Comparison of ENCODE assay signal across 13 cellular contexts in genomic region chr10:35352508-35352907, GRCh38. TPM values are rescaled to one million over a fixed set of nuclear protein-coding genes. Genes with fewer than 3 reads are reported as not detected.
DNase-seq lines count a peak whose midpoint lies in the region; ATAC-seq and TF ChIP-seq lines count a peak whose summit lies in the region.
"Had no signal": no experiment of that assay in that cellular context is flagged by ENCODE, and none has a peak within 500 bp of the region (broad histone marks: within the 10 kb centered on the region; RNA-seq: fewer than 3 reads in every experiment).

No MANE protein-coding gene starts in this region.

- H3K36me3 ChIP-seq in trophoblast cell (ENCODE audit: control insufficient read depth in 1 of 2, insufficient read depth in 2 of 2, low read length in 2 of 2) = no peaks in the 10 kb centered on the region
- H3K36me3 ChIP-seq: breast epithelium, prostate gland had no signal

- no peak overlapping the region for H4K8ac ChIP-seq in trophoblast cell (ENCODE audit: low read depth, low read length)

- no peak overlapping the region for H3K4me2 ChIP-seq in trophoblast cell (ENCODE audit: low read length)

- DNase-seq in activated CD8-positive, alpha-beta memory T cell treated with anti-CD3 and anti-CD28 coated beads, Interleukin-2, amount 10 ng/mL, durations not matched to agents 7 days and 5 days = peak; percentile 76
- DNase-seq in activated CD8-positive, alpha-beta memory T cell treated with anti-CD3 and anti-CD28 coated beads, Interleukin-2, amount 50 U/mL, for 4 hours = no peak
- DNase-seq in activated T-helper 1 cell treated with anti-CD3 and anti-CD28 coated beads, Interleukin-12 subunit alpha, Interleukin-12 subunit beta, Interleukin-2, Interleukin-4 antibody, amounts not matched to agents 30 ng/mL and 10 ng/mL and 1 ng/mL, durations not matched to agents 14 hours and 24 hours and 36 hours (ENCODE audit: low spot score) = no peak
- DNase-seq in trophoblast cell (no peak), NCI-H748 treated with DMSO at 0.1 percent for 48 hours (lab: John Stamatoyannopoulos, UW) (no peak), GM13976 (ENCODE audit: low spot score) (no peak)
- DNase-seq: DMS79 treated with DMSO at 0.1 percent for 48 hours; effector memory CD4-positive, alpha-beta T cell; NCI-H146 had no signal

- H3K4ac ChIP-seq in trophoblast cell (ENCODE audit: low read depth, low read length) = peak overlapping the region; percentile 39

- no peak overlapping the region for H4K91ac ChIP-seq in trophoblast cell (ENCODE audit: low read depth, low read length)

- no peaks in the 10 kb centered on the region for H3K4me1 ChIP-seq in trophoblast cell (ENCODE audit: control insufficient read depth in 1 of 2, insufficient read depth in 2 of 2, low read length in 2 of 2)
- H3K4me1 ChIP-seq: breast epithelium, prostate gland had no signal

- H2AFZ ChIP-seq in trophoblast cell (ENCODE audit: insufficient read depth, low read length, poor library complexity) = no peak overlapping the region

- no peak overlapping the region for H3K4me3 ChIP-seq in trophoblast cell (ENCODE audit: low read depth, low read length)
- H3K4me3 ChIP-seq: breast epithelium, prostate gland had no signal

- H3K27ac Mint-ChIP-seq in activated CD8-positive, alpha-beta memory T cell treated with anti-CD3 and anti-CD28 coated beads, Interleukin-2, amount 10 ng/mL, durations not matched to agents 7 days and 5 days = peak overlapping the region; percentile 20
- peak overlapping the region; percentile 16 for H3K27ac Mint-ChIP-seq in activated T-helper 1 cell treated with anti-CD3 and anti-CD28 coated beads, Interleukin-12 subunit alpha, Interleukin-12 subunit beta, Interleukin-2, Interleukin-4 antibody, amounts not matched to agents 30 ng/mL and 10 ng/mL and 1 ng/mL, durations not matched to agents 14 hours and 24 hours and 36 hours

- H3K27me3 Mint-ChIP-seq in activated CD8-positive, alpha-beta memory T cell treated with anti-CD3 and anti-CD28 coated beads, Interleukin-2, amount 10 ng/mL, durations not matched to agents 7 days and 5 days = no peaks in the 10 kb centered on the region
- no peaks in the 10 kb centered on the region for H3K27me3 Mint-ChIP-seq in activated T-helper 1 cell treated with anti-CD3 and anti-CD28 coated beads, Interleukin-12 subunit alpha, Interleukin-12 subunit beta, Interleukin-2, Interleukin-4 antibody, amounts not matched to agents 30 ng/mL and 10 ng/mL and 1 ng/mL, durations not matched to agents 14 hours and 24 hours and 36 hours (ENCODE audit: insufficient read depth)

- H3K14ac ChIP-seq in trophoblast cell (ENCODE audit: low read length) = no peak overlapping the region

- H3K9me3 ChIP-seq in trophoblast cell (ENCODE audit: insufficient read depth, low read depth, low read length) = no peaks in the 10 kb centered on the region
- H3K9me3 ChIP-seq: breast epithelium, prostate gland had no signal

- ATAC-seq in activated CD8-positive, alpha-beta memory T cell treated with anti-CD3 and anti-CD28 coated beads, Interleukin-2, amount 10 ng/mL, durations not matched to agents 7 days and 5 days = peak; percentile 57
- ATAC-seq in HG03354 (IDR thresholded peaks at IDR 0.05; ENCODE audit: poor library complexity, severe bottlenecking, unreplicated experiment) (peak; percentile 43), GM19023 (IDR thresholded peaks at IDR 0.05; ENCODE audit: unreplicated experiment) (no peak)

- no peak overlapping the region for H3K23ac ChIP-seq in trophoblast cell (ENCODE audit: low read length)

- H4K12ac ChIP-seq in trophoblast cell (ENCODE audit: low read depth, low read length) = no peak overlapping the region

- peaks cover 80% of the 10 kb centered on the region for H3K4me1 Mint-ChIP-seq in activated CD8-positive, alpha-beta memory T cell treated with anti-CD3 and anti-CD28 coated beads, Interleukin-2, amount 10 ng/mL, durations not matched to agents 7 days and 5 days
- peaks cover 81% of the 10 kb centered on the region for H3K4me1 Mint-ChIP-seq in activated T-helper 1 cell treated with anti-CD3 and anti-CD28 coated beads, Interleukin-12 subunit alpha, Interleukin-12 subunit beta, Interleukin-2, Interleukin-4 antibody, amounts not matched to agents 30 ng/mL and 10 ng/mL and 1 ng/mL, durations not matched to agents 14 hours and 24 hours and 36 hours (ENCODE audit: low read depth)

- H3K9me3 Mint-ChIP-seq in activated CD8-positive, alpha-beta memory T cell treated with anti-CD3 and anti-CD28 coated beads, Interleukin-2, amount 10 ng/mL, durations not matched to agents 7 days and 5 days (ENCODE audit: low read depth) = no peaks in the 10 kb centered on the region
- no peaks in the 10 kb centered on the region for H3K9me3 Mint-ChIP-seq in activated T-helper 1 cell treated with anti-CD3 and anti-CD28 coated beads, Interleukin-12 subunit alpha, Interleukin-12 subunit beta, Interleukin-2, Interleukin-4 antibody, amounts not matched to agents 30 ng/mL and 10 ng/mL and 1 ng/mL, durations not matched to agents 14 hours and 24 hours and 36 hours

- peaks cover 7% of the 10 kb centered on the region for H3K79me2 ChIP-seq in trophoblast cell (ENCODE audit: control insufficient read depth, insufficient read depth, low read length, poor library complexity)

- no peak overlapping the region for H2BK120ac ChIP-seq in trophoblast cell (ENCODE audit: insufficient read depth, low read length, poor library complexity)

- H3K4me3 Mint-ChIP-seq in activated CD8-positive, alpha-beta memory T cell treated with anti-CD3 and anti-CD28 coated beads, Interleukin-2, amount 10 ng/mL, durations not matched to agents 7 days and 5 days = peak overlapping the region; percentile 11
- no peak overlapping the region for H3K4me3 Mint-ChIP-seq in activated T-helper 1 cell treated with anti-CD3 and anti-CD28 coated beads, Interleukin-12 subunit alpha, Interleukin-12 subunit beta, Interleukin-2, Interleukin-4 antibody, amounts not matched to agents 30 ng/mL and 10 ng/mL and 1 ng/mL, durations not matched to agents 14 hours and 24 hours and 36 hours

- no peak overlapping the region for H3K18ac ChIP-seq in trophoblast cell (ENCODE audit: low read length)

- no CpG with 5 or more reads among the region's 7 CpGs for WGBS in trophoblast cell (ENCODE audit: extremely low coverage, insufficient coverage, insufficient read length)

- H3K79me1 ChIP-seq in trophoblast cell (ENCODE audit: low read length) = no peaks in the 10 kb centered on the region

- CTCF ChIA-PET in activated CD8-positive, alpha-beta memory T cell treated with anti-CD3 and anti-CD28 coated beads, Interleukin-2, amount 10 ng/mL, durations not matched to agents 7 days and 5 days (lab: Charles Lee) = interaction anchor here (1.0 to 1.6 kb wide), 4 partner anchors 11 to 227 kb away, joined by 3 to 4 read pairs (median 4); partner anchors contain the start of gene CREM

- peaks cover 1% of the 10 kb centered on the region for H3K36me3 Mint-ChIP-seq in activated CD8-positive, alpha-beta memory T cell treated with anti-CD3 and anti-CD28 coated beads, Interleukin-2, amount 10 ng/mL, durations not matched to agents 7 days and 5 days
- peaks cover 13% of the 10 kb centered on the region for H3K36me3 Mint-ChIP-seq in activated T-helper 1 cell treated with anti-CD3 and anti-CD28 coated beads, Interleukin-12 subunit alpha, Interleukin-12 subunit beta, Interleukin-2, Interleukin-4 antibody, amounts not matched to agents 30 ng/mL and 10 ng/mL and 1 ng/mL, durations not matched to agents 14 hours and 24 hours and 36 hours (ENCODE audit: low read depth)

- H3K27ac ChIP-seq in trophoblast cell (ENCODE audit: low read depth, low read length) = no peak overlapping the region
- H3K27ac ChIP-seq: breast epithelium, prostate gland had no signal

- H3K27me3 ChIP-seq in trophoblast cell (ENCODE audit: insufficient read depth, low read length) = no peaks in the 10 kb centered on the region
- H3K27me3 ChIP-seq: breast epithelium had no signal

- no peak overlapping the region for H3K9ac ChIP-seq in trophoblast cell (ENCODE audit: low read length)

- H2BK12ac ChIP-seq in trophoblast cell (ENCODE audit: low read length) = no peak overlapping the region

- in situ Hi-C loops in GM13976 (cut with MboI; ENCODE audit: low sequenced_read_pairs, unreplicated experiment) = no loop called here

- no peak overlapping the region for H2BK5ac ChIP-seq in trophoblast cell (ENCODE audit: low read depth, low read length, poor library complexity)

- intact Hi-C loops in activated T-helper 1 cell treated with anti-CD3 and anti-CD28 coated beads, Interleukin-12 subunit alpha, Interleukin-12 subunit beta, Interleukin-2, Interleukin-4 antibody, amounts not matched to agents 30 ng/mL and 10 ng/mL and 1 ng/mL, durations not matched to agents 14 hours and 24 hours and 36 hours (cut with micrococcal nuclease) = loop anchor here (1.0 kb wide), 1 partner anchor 131 kb away; no protein-coding TSS in a partner anchor

- no peak for TF ChIP-seq CTCF in GM13976 (IDR thresholded peaks at IDR 0.05; ENCODE audit: borderline replicate concordance, control extremely low read depth, extremely low read depth, insufficient read depth, missing control alignments)

- H2AK5ac ChIP-seq in trophoblast cell (ENCODE audit: low read length) = no peak overlapping the region

RNA-seq across cellular contexts. Expression of gene CCNY, which starts 16.2 kb away (rescaled TPM):
- total RNA-seq in activated CD8-positive, alpha-beta memory T cell treated with anti-CD3 and anti-CD28 coated beads, Interleukin-2, amount 10 ng/mL, durations not matched to agents 7 days and 5 days = 10 to 100 TPM; 47.0 to 51.5 TPM
- total RNA-seq in activated T-helper 1 cell treated with anti-CD3 and anti-CD28 coated beads, Interleukin-12 subunit alpha, Interleukin-12 subunit beta, Interleukin-2, Interleukin-4 antibody, amounts not matched to agents 30 ng/mL and 10 ng/mL and 1 ng/mL, durations not matched to agents 14 hours and 24 hours and 36 hours = 56.5 and 71.0 TPM in 2 replicates
- 38.5 and 42.4 TPM in 2 replicates for polyA plus RNA-seq in trophoblast cell (2013)
